Comparison of ENCODE assay signal across 9 cellular contexts in genomic region chr16:10558746-10559641, GRCh38. TPM values are rescaled to one million over a fixed set of nuclear protein-coding genes. Genes with fewer than 3 reads are reported as not detected.
DNase-seq lines count a peak whose midpoint lies in the region; ATAC-seq and TF ChIP-seq lines count a peak whose summit lies in the region.
"Had no signal": no experiment of that assay in that cellular context is flagged by ENCODE, and none has a peak within 500 bp of the region (broad histone marks: within the 10 kb centered on the region; RNA-seq: fewer than 3 reads in every experiment).

No MANE protein-coding gene starts in this region.

- H3K27me3 ChIP-seq in right atrium auricular region (no peaks in the 10 kb centered on the region), sigmoid colon (no peaks in the 10 kb centered on the region), H7 (ENCODE audit: control insufficient read depth, insufficient read depth, low read length) (no peaks in the 10 kb centered on the region)

- H3K4me1 ChIP-seq in right atrium auricular region (peaks cover 0 to 90% of the 10 kb centered on the region in 2 donors), sigmoid colon (peaks cover 0 to 47% (median 27%) of the 10 kb centered on the region in 4 donors)

- 74 to 78% methylated on average over 25 of the region's 25 CpGs for WGBS in sigmoid colon, 2 donors

- H3K4me3 ChIP-seq in astrocyte of the spinal cord (ENCODE audit: low read depth, low read length) = no peak overlapping the region
- H3K4me3 ChIP-seq in right atrium auricular region = peak overlapping the region; percentile 6 to 30
- no peak overlapping the region for H3K4me3 ChIP-seq in sigmoid colon
- no peak overlapping the region for H3K4me3 ChIP-seq in H7 (ENCODE audit: insufficient read depth, low read depth, low read length)

- DNase-seq in ELR (ENCODE audit: low read depth) (peak; percentile 13), astrocyte of the spinal cord (ENCODE audit: low read depth, low spot score) (peak; percentile 43), right atrium auricular region (ENCODE audit: low spot score) (peak; percentile 86), sigmoid colon (peak; percentile 83), H7 (no peak), NCI-H345 treated with DMSO at 0.1 percent for 48 hours (lab: John Stamatoyannopoulos, UW; ENCODE audit: unreplicated experiment) (no peak), HuH-7 (ENCODE audit: low spot score) (no peak)

- intact Hi-C loops in sigmoid colon (cut with DNase I) = no loop called here

- no peak for TF ChIP-seq EP300 in sigmoid colon (IDR thresholded peaks at IDR 0.05)

- in situ Hi-C loops in astrocyte of the spinal cord (cut with HindIII; ENCODE audit: low sequenced_read_pairs) = no loop called here

- TF ChIP-seq POLR2A in sigmoid colon (IDR thresholded peaks at IDR 0.05) = no peak

- TF ChIP-seq CTCF in astrocyte of the spinal cord (IDR thresholded peaks at IDR 0.05; ENCODE audit: low read depth, low read length) (no peak), right atrium auricular region (IDR thresholded peaks at IDR 0.05) (no peak), sigmoid colon (IDR thresholded peaks at IDR 0.05) (no peak)

- no peak for ATAC-seq in HG02870 (IDR thresholded peaks at IDR 0.05; ENCODE audit: unreplicated experiment)

- H3K36me3 ChIP-seq in right atrium auricular region (no peaks in the 10 kb centered on the region), sigmoid colon (no peaks in the 10 kb centered on the region), H7 (replicated peaks; ENCODE audit: control insufficient read depth, insufficient read depth, low read length) (no peaks in the 10 kb centered on the region)

- peak overlapping the region; percentile 90 to 96 for H3K27ac ChIP-seq in right atrium auricular region
- peak overlapping the region; percentile 73 to 80 (median 78) for H3K27ac ChIP-seq in sigmoid colon

- H3K9me3 ChIP-seq in right atrium auricular region (peaks cover 0 to 11% of the 10 kb centered on the region in 2 donors), sigmoid colon (no peaks in the 10 kb centered on the region)

RNA-seq across cellular contexts. Expression of gene EMP2, which starts 21.4 kb away (rescaled TPM):
- total RNA-seq in right atrium auricular region (10 to 100 TPM; 40.3 to 66.8 TPM), sigmoid colon (10 to 100 TPM; 38.3 to 57.3 (median 42.8) TPM)
- 10 to 100 TPM in 2 of 3 donors, 1 to 10 TPM in 1; 7.2 to 49.5 (median 10.6) TPM for polyA plus RNA-seq in sigmoid colon
- 7.1 and 8.1 TPM in 2 replicates for total RNA-seq in H7 (2014; rRNA removed; shearing (Covaris generic))
- polyA plus RNA-seq: IgD-negative memory B cell had no signal

Comparison
In these comparisons a context has a peak if more than half of its experiments do, and no peak if none do; other contexts are left out.
1. DNase-seq: peak in ELR (single experiment), astrocyte of the spinal cord (single experiment), right atrium auricular region (single experiment) and sigmoid colon (single experiment); none in H7 (single experiment), NCI-H345 treated with DMSO at 0.1 percent for 48 hours (single experiment) and HuH-7 (single experiment).
2. H3K4me3 ChIP-seq: peak in right atrium auricular region (2 of 2); none in astrocyte of the spinal cord (single experiment), sigmoid colon (0 of 4) and H7 (single experiment).